In genomic region chr10:110771486-110771885, GRCh38 we compare ENCODE assay signal across 14 cellular contexts.
DNase-seq lines count a peak whose midpoint lies in the region; ATAC-seq and TF ChIP-seq lines count a peak whose summit lies in the region.
"Had no signal": no experiment of that assay in that cellular context is flagged by ENCODE, and none has a peak within 500 bp of the region (broad histone marks: within the 10 kb centered on the region; RNA-seq: fewer than 3 reads in every experiment).

No MANE protein-coding gene starts in this region.

- no peak for ATAC-seq in activated CD8-positive, alpha-beta T cell treated with anti-CD3 and anti-CD28 coated beads for 36 hours
- no peak for ATAC-seq in activated CD8-positive, alpha-beta T cell treated with anti-CD3 and anti-CD28 coated beads, Interleukin-2, amount 10 ng/mL, durations not matched to agents 7 days and 5 days
- ATAC-seq in right cardiac atrium = no peak
- no peak for ATAC-seq in heart left ventricle
- ATAC-seq in mucosa of descending colon = no peak
- ATAC-seq in GM23338 = no peak

- H3K4me1 Mint-ChIP-seq in activated CD8-positive, alpha-beta T cell treated with anti-CD3 and anti-CD28 coated beads for 36 hours (ENCODE audit: low read depth) = peaks cover 55% of the 10 kb centered on the region
- H3K4me1 Mint-ChIP-seq in activated CD8-positive, alpha-beta T cell treated with anti-CD3 and anti-CD28 coated beads, Interleukin-2, amount 10 ng/mL, durations not matched to agents 7 days and 5 days (ENCODE audit: low read depth) = peaks cover 21% of the 10 kb centered on the region
- peaks cover 22% of the 10 kb centered on the region for H3K4me1 Mint-ChIP-seq in glutamatergic neuron (ENCODE audit: low read depth, unreplicated experiment)
- 0 out of 3 replicates have a peak, but pooled peaks cover 2% of the 10 kb centered on the region for H3K4me1 Mint-ChIP-seq in GM23338
- H3K4me1 Mint-ChIP-seq: B cell had no signal

- H3K79me2 ChIP-seq in GM23338 (replicated peaks; ENCODE audit: insufficient read depth) = no peaks in the 10 kb centered on the region

- no peaks in the 10 kb centered on the region for H3K36me3 ChIP-seq in heart left ventricle
- H3K36me3 ChIP-seq in mucosa of descending colon (ENCODE audit: low read depth) = no peaks in the 10 kb centered on the region
- no peaks in the 10 kb centered on the region for H3K36me3 ChIP-seq in GM23338 (ENCODE audit: insufficient read depth)

- CTCF ChIA-PET in activated CD8-positive, alpha-beta T cell treated with anti-CD3 and anti-CD28 coated beads for 36 hours (lab: Charles Lee) = interaction anchor here (1.3 kb wide), 1 partner anchor 9 kb away, joined by 3 read pairs; no protein-coding TSS in a partner anchor
- CTCF ChIA-PET in activated CD8-positive, alpha-beta T cell treated with anti-CD3 and anti-CD28 coated beads, Interleukin-2, amount 10 ng/mL, durations not matched to agents 7 days and 5 days (lab: Charles Lee) = no interaction called here

- POLR2A ChIA-PET in activated CD8-positive, alpha-beta T cell treated with anti-CD3 and anti-CD28 coated beads for 36 hours (lab: Charles Lee) = interaction anchor here (1.0 kb wide), 1 partner anchor 20 kb away, joined by 3 read pairs; no protein-coding TSS in a partner anchor
- POLR2A ChIA-PET in activated CD8-positive, alpha-beta T cell treated with anti-CD3 and anti-CD28 coated beads, Interleukin-2, amount 10 ng/mL, durations not matched to agents 7 days and 5 days (lab: Charles Lee) = no interaction called here

- no peak overlapping the region for H3K4me3 Mint-ChIP-seq in activated CD8-positive, alpha-beta T cell treated with anti-CD3 and anti-CD28 coated beads for 36 hours
- no peak overlapping the region for H3K4me3 Mint-ChIP-seq in activated CD8-positive, alpha-beta T cell treated with anti-CD3 and anti-CD28 coated beads, Interleukin-2, amount 10 ng/mL, durations not matched to agents 7 days and 5 days
- H3K4me3 Mint-ChIP-seq in glutamatergic neuron (ENCODE audit: unreplicated experiment) (no peak overlapping the region), GM23338 (no peak overlapping the region)
- H3K4me3 Mint-ChIP-seq: B cell; CD4-positive, alpha-beta T cell; HFFc6 had no signal

- no peak overlapping the region; the same call in 1 of the 2 replicates for H2AFZ ChIP-seq in GM23338

- H3K9me3 ChIP-seq in right cardiac atrium (ENCODE audit: control insufficient read depth, low read length) (no peaks in the 10 kb centered on the region), heart left ventricle (no peaks in the 10 kb centered on the region), mucosa of descending colon (no peaks in the 10 kb centered on the region)

- H3K27ac ChIP-seq in right cardiac atrium (ENCODE audit: low read length) (peak overlapping the region; percentile 26), heart left ventricle (peak overlapping the region in 6 of 12 donors; percentile 2 to 83 (median 55)), GM23338 (ENCODE audit: low read depth) (no peak overlapping the region)

- no peak for TF ChIP-seq POLR2A in heart left ventricle (IDR thresholded peaks at IDR 0.05)

- H3K9me3 Mint-ChIP-seq in activated CD8-positive, alpha-beta T cell treated with anti-CD3 and anti-CD28 coated beads for 36 hours = no peaks in the 10 kb centered on the region
- no peaks in the 10 kb centered on the region for H3K9me3 Mint-ChIP-seq in activated CD8-positive, alpha-beta T cell treated with anti-CD3 and anti-CD28 coated beads, Interleukin-2, amount 10 ng/mL, durations not matched to agents 7 days and 5 days (ENCODE audit: insufficient read depth)
- H3K9me3 Mint-ChIP-seq in glutamatergic neuron (ENCODE audit: unreplicated experiment) (peaks cover 10% of the 10 kb centered on the region), GM23338 (peaks cover 9% of the 10 kb centered on the region; the same call in 2 of the 3 replicates)
- H3K9me3 Mint-ChIP-seq: CD4-positive, alpha-beta T cell; HFFc6 had no signal

- no peak overlapping the region for H3K4me3 ChIP-seq in right cardiac atrium (ENCODE audit: low read length)
- H3K4me3 ChIP-seq in heart left ventricle = no peak overlapping the region
- no peak overlapping the region for H3K4me3 ChIP-seq in mucosa of descending colon
- no peak overlapping the region for H3K4me3 ChIP-seq in GM23338

- DNase-seq in activated CD8-positive, alpha-beta T cell treated with anti-CD3 and anti-CD28 coated beads for 36 hours = no peak
- no peak for DNase-seq in activated CD8-positive, alpha-beta T cell treated with anti-CD3 and anti-CD28 coated beads, Interleukin-2, amount 10 ng/mL, durations not matched to agents 7 days and 5 days
- DNase-seq in right cardiac atrium (no peak), heart left ventricle (no peak), glutamatergic neuron (no peak), mucosa of descending colon (no peak), GM23338 (ENCODE audit: low spot score) (no peak)
- DNase-seq: C1 segment of cervical spinal cord; Calu3; CD4-positive, alpha-beta T cell; DMS 273 treated with DMSO at 0.1 percent for 48 hours; HCEC 1CT; HFFc6 had no signal

- no peak for TF ChIP-seq CTCF in activated CD8-positive, alpha-beta T cell treated with anti-CD3 and anti-CD28 coated beads for 36 hours (IDR thresholded peaks at IDR 0.05)
- TF ChIP-seq CTCF in heart left ventricle (IDR thresholded peaks at IDR 0.05) (no peak), glutamatergic neuron (IDR thresholded peaks at IDR 0.05; ENCODE audit: partially characterized antibody, unreplicated experiment) (no peak), mucosa of descending colon (IDR thresholded peaks at IDR 0.05) (no peak), GM23338 (conservative IDR thresholded peaks at IDR 0.05; ENCODE audit: low read depth in 2 of 2) (no peak)

- no peaks in the 10 kb centered on the region for H3K36me3 Mint-ChIP-seq in activated CD8-positive, alpha-beta T cell treated with anti-CD3 and anti-CD28 coated beads for 36 hours (ENCODE audit: low read depth)
- H3K36me3 Mint-ChIP-seq in activated CD8-positive, alpha-beta T cell treated with anti-CD3 and anti-CD28 coated beads, Interleukin-2, amount 10 ng/mL, durations not matched to agents 7 days and 5 days (ENCODE audit: low read depth) = no peaks in the 10 kb centered on the region
- H3K36me3 Mint-ChIP-seq in glutamatergic neuron (ENCODE audit: unreplicated experiment) (no peaks in the 10 kb centered on the region), GM23338 (ENCODE audit: low read depth) (peaks cover 5% of the 10 kb centered on the region; the same call in 2 of the 3 replicates)

- intact Hi-C loops in activated CD8-positive, alpha-beta T cell treated with anti-CD3 and anti-CD28 coated beads for 36 hours (cut with micrococcal nuclease) = loop anchor here (5.0 kb wide), 1 partner anchor 96 kb away; no protein-coding TSS in a partner anchor
- intact Hi-C loops in right cardiac atrium (cut with DNase I) (no loop called here), heart left ventricle (cut with DNase I) (no loop called here), mucosa of descending colon (cut with DNase I, micrococcal nuclease) (no loop called here)

- no peaks in the 10 kb centered on the region for H3K27me3 ChIP-seq in right cardiac atrium (ENCODE audit: control insufficient read depth, insufficient read depth)
- no peaks in the 10 kb centered on the region for H3K27me3 ChIP-seq in heart left ventricle
- no peaks in the 10 kb centered on the region for H3K27me3 ChIP-seq in GM23338 (ENCODE audit: insufficient read depth)

- H3K4me1 ChIP-seq in right cardiac atrium (ENCODE audit: control insufficient read depth, insufficient read depth, low read length) = no peaks in the 10 kb centered on the region
- peaks cover 0 to 55% (median 10%) of the 10 kb centered on the region in 12 donors for H3K4me1 ChIP-seq in heart left ventricle
- peaks cover 10% of the 10 kb centered on the region for H3K4me1 ChIP-seq in mucosa of descending colon (ENCODE audit: low read depth)
- H3K4me1 ChIP-seq in GM23338 (ENCODE audit: insufficient read depth) = no peaks in the 10 kb centered on the region

- 96% methylated on average over 1 of the region's 1 CpG for WGBS in right cardiac atrium
- 80 to 100% (median 95%) methylated on average over 1 of the region's 1 CpG for WGBS in heart left ventricle, 4 donors

- H4K20me1 ChIP-seq in GM23338 (replicated peaks; ENCODE audit: insufficient read depth) = no peaks in the 10 kb centered on the region

- peak overlapping the region; percentile 1 for H3K27ac Mint-ChIP-seq in activated CD8-positive, alpha-beta T cell treated with anti-CD3 and anti-CD28 coated beads for 36 hours
- H3K27ac Mint-ChIP-seq in activated CD8-positive, alpha-beta T cell treated with anti-CD3 and anti-CD28 coated beads, Interleukin-2, amount 10 ng/mL, durations not matched to agents 7 days and 5 days = no peak overlapping the region
- H3K27ac Mint-ChIP-seq in glutamatergic neuron (ENCODE audit: unreplicated experiment) (peak overlapping the region; percentile 3), GM23338 (no peak overlapping the region)
- H3K27ac Mint-ChIP-seq: B cell; CD4-positive, alpha-beta T cell; HFFc6 had no signal

- no peaks in the 10 kb centered on the region for H3K27me3 Mint-ChIP-seq in activated CD8-positive, alpha-beta T cell treated with anti-CD3 and anti-CD28 coated beads for 36 hours
- no peaks in the 10 kb centered on the region for H3K27me3 Mint-ChIP-seq in activated CD8-positive, alpha-beta T cell treated with anti-CD3 and anti-CD28 coated beads, Interleukin-2, amount 10 ng/mL, durations not matched to agents 7 days and 5 days (ENCODE audit: low read depth)
- no peaks in the 10 kb centered on the region for H3K27me3 Mint-ChIP-seq in glutamatergic neuron (ENCODE audit: unreplicated experiment)
- H3K27me3 Mint-ChIP-seq in GM23338 (ENCODE audit: insufficient read depth, low read depth, poor library complexity) = peaks cover 4% of the 10 kb centered on the region
- H3K27me3 Mint-ChIP-seq: B cell; CD4-positive, alpha-beta T cell had no signal

- H3K4me2 ChIP-seq in GM23338 = no peak overlapping the region

- no peaks in the 10 kb centered on the region for H3F3A ChIP-seq in GM23338 (replicated peaks; ENCODE audit: low read depth)

- H3K9me2 ChIP-seq in GM23338 (ENCODE audit: insufficient read depth) = 0 out of 2 replicates have a peak, but pooled peaks cover 5% of the 10 kb centered on the region

TF ChIP-seq in GM23338, 12 proteins besides CTCF, POLR2A, EP300 and RAD21 (continues in another document):
- no peak for TF ChIP-seq STAT1 (IDR thresholded peaks at IDR 0.05; ENCODE audit: unreplicated experiment)
- TF ChIP-seq ETS1 (IDR thresholded peaks at IDR 0.05) = no peak
- no peak for TF ChIP-seq NANOG (IDR thresholded peaks at IDR 0.05; ENCODE audit: borderline replicate concordance)
- TF ChIP-seq EZH2phosphoT487 (IDR thresholded peaks at IDR 0.05; ENCODE audit: unreplicated experiment) = no peak
- TF ChIP-seq ZNF114 (CRISPR knock-in tag; IDR thresholded peaks at IDR 0.05) = no peak

Comparison
In these comparisons a context has a peak if more than half of its experiments do, and no peak if none do; other contexts are left out.
1. H3K27ac Mint-ChIP-seq: peak in activated CD8-positive, alpha-beta T cell treated with anti-CD3 and anti-CD28 coated beads for 36 hours (single experiment) and glutamatergic neuron (single experiment); none in activated CD8-positive, alpha-beta T cell treated with anti-CD3 and anti-CD28 coated beads, Interleukin-2, amount 10 ng/mL, durations not matched to agents 7 days and 5 days (single experiment) and GM23338 (single experiment).